8 cellular contexts compared by ENCODE assay signal in the genomic region with DNA sequence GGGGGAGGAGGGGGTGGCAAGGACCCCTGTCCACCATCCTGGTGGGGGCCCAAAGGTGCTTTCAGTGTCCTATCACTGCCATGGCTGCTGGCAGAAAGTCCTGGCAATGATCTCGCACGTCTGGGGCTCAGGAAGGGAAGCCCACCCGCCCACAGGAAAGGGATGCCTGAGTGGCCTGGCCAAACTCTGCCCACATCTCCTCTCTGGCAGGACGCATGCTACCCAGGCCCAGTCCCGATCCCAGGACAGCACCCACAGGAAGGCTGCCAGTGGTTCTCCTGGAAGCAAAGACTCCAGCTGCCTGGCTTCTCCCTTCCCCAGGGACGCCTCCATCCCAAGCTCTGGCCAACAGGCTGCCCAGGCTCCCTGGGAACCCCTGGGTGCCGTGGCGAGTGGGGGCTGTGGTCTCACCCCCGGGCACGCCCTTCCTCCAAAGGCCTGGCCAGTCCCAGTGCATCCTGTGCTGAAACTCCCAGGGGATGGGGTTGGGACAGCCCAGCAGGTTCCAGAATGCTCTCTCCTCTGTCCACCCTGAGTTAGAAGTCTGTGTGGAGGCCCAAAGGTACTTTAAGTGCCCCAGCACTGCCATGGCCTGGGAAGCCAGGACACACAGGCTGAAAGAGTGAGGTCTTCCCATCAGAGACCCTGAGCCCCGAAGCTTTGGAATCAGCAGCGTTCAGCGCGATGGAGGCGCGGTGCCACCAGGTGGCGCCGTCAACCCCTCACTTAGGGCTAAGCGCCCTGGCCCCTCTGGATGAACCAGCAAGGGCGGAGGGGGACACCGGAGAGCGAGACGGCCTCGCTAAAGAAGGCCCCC. TPM values are rescaled to one million over a fixed set of nuclear protein-coding genes. Genes with fewer than 3 reads are reported as not detected.
DNase-seq lines count a peak whose midpoint lies in the region; ATAC-seq and TF ChIP-seq lines count a peak whose summit lies in the region.

No MANE protein-coding gene starts in this region.

- no peak overlapping the region for H3K27ac ChIP-seq in spleen

- POLR2A ChIA-PET in AG04449 (lab: Yijun Ruan, JAX) = interaction anchor here (0.7 to 1.9 kb wide), 2 partner anchors 30 to 121 kb away, joined by 4 to 5 read pairs; a partner anchor contains a TSS

- peaks cover 0 to 20% (median 0%) of the 10 kb centered on the region in 7 donors for H3K27me3 ChIP-seq in spleen (replicated peaks in 1 of 7)

- H3K4me3 ChIP-seq in AG04449 (ENCODE audit: low read depth, low read length) (no peak overlapping the region), NB4 (ENCODE audit: low read depth, low read length) (no peak overlapping the region), spleen (peak overlapping the region in 1 of 8 donors; percentile 41)

- intact Hi-C loops in spleen (cut with DNase I; ENCODE audit: low total_unique reads) = loop anchor here (10.0 kb wide), 1 partner anchor 141 kb away; a partner anchor contains a TSS

- TF ChIP-seq CTCF in AG04449 (IDR thresholded peaks at IDR 0.05; ENCODE audit: insufficient read depth, low read length, missing control alignments) (peak; percentile 97), NB4 (IDR thresholded peaks at IDR 0.05; ENCODE audit: low read depth, low read length) (peak; percentile 96), spleen (IDR thresholded peaks at IDR 0.05 in 8 of 11, conservative IDR thresholded peaks at IDR 0.05 in 3 of 11) (peak; percentile 63 to 92 (median 85))

- DNase-seq in AG04449 (ENCODE audit: low read depth, low spot score) (no peak), NB4 (ENCODE audit: low read depth) (peak; percentile 77), T-helper 22 cell (ENCODE audit: low read depth) (peak; percentile 30), astrocyte of the hippocampus (ENCODE audit: low read depth, low spot score) (peak; percentile 84), iPS DF 4.7 (ENCODE audit: extremely low read depth, low spot score) (peak; percentile 71), spleen (peak; percentile 89)

- TF ChIP-seq POLR2A in NB4 (IDR thresholded peaks at IDR 0.05; ENCODE audit: extremely low read depth, insufficient read length) (no peak), spleen (IDR thresholded peaks at IDR 0.05) (no peak)

- H3K4me1 ChIP-seq in spleen = peaks cover 0 to 19% (median 13%) of the 10 kb centered on the region in 6 donors

- ATAC-seq in GM18909 (IDR thresholded peaks at IDR 0.05; ENCODE audit: poor library complexity, unreplicated experiment) = peak; percentile 66
- ATAC-seq in GM21619 (IDR thresholded peaks at IDR 0.05; ENCODE audit: unreplicated experiment) = no peak

- CTCF ChIA-PET in AG04449 (lab: Yijun Ruan, JAX) = interaction anchor here (0.6 to 9.3 kb wide), 58 partner anchors 11 to 622 kb away, joined by 3 to 293 read pairs (median 6); a partner anchor contains a TSS

- no peaks in the 10 kb centered on the region for H3K9me3 ChIP-seq in spleen

- 6 to 19% (median 14%) methylated on average over 15 to 24 of the region's 24 CpGs for WGBS in spleen, 5 donors

- no peaks in the 10 kb centered on the region for H3K36me3 ChIP-seq in spleen

RNA-seq across cellular contexts. Expression of a gene that starts 29.8 kb away (rescaled TPM):
- total RNA-seq in spleen = 10 to 100 TPM; 11.5 to 26.5 (median 19.1) TPM
- polyA plus RNA-seq in spleen = 1 to 10 TPM; 3.8 to 5.3 (median 4.2) TPM
